Comparison of ENCODE assay signal across 8 cellular contexts in the genomic region with DNA sequence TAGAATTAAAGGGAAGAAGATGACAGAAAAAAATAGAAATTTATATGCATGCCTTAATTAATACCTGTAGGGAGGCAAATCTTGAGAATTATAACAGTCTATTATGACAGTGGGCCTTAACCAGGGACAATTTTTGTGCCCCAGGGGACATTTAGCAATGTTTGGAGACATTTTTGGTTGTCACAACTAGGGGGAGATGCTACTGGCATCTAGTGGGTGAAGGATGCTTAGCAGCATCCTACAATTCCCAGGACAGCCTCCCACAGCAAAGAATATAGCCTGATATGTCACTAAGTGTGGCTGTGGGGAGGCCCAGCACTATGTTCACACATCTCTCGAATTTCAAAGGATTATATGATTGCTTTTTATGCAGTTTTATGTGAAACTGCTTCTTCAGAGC. TPM values are rescaled to one million over a fixed set of nuclear protein-coding genes. Genes with fewer than 3 reads are reported as not detected.
A peak's percentile ranks its signal among the peaks of the same experiment; 100 is the strongest.
DNase-seq lines count a peak whose midpoint lies in the region; ATAC-seq and TF ChIP-seq lines count a peak whose summit lies in the region.

No MANE protein-coding gene starts in this region.

- H3K9me3 ChIP-seq in cardiac muscle cell (ENCODE audit: low read depth) = no peaks in the 10 kb centered on the region

- no peaks in the 10 kb centered on the region for H3K27me3 ChIP-seq in cardiac muscle cell

- H3K36me3 ChIP-seq in cardiac muscle cell = no peaks in the 10 kb centered on the region

- no peaks in the 10 kb centered on the region for H3K4me1 ChIP-seq in cardiac muscle cell (ENCODE audit: low read depth)

- ATAC-seq in left cardiac atrium (no peak), GM21381 (IDR thresholded peaks at IDR 0.05; ENCODE audit: unreplicated experiment) (no peak), HG03025 (IDR thresholded peaks at IDR 0.05; ENCODE audit: low FRiP score, unreplicated experiment) (no peak), GM21619 (IDR thresholded peaks at IDR 0.05; ENCODE audit: unreplicated experiment) (no peak)

- intact Hi-C loops in left cardiac atrium (cut with DNase I) = no loop called here

- no peak overlapping the region for H3K27ac ChIP-seq in cardiac muscle cell

- TF ChIP-seq CTCF in cardiac muscle cell (IDR thresholded peaks at IDR 0.05; ENCODE audit: low read depth, low read length) (peak; percentile 43), choroid plexus epithelial cell (conservative IDR thresholded peaks at IDR 0.05; ENCODE audit: low read depth, low read length) (peak; percentile 67)

- peak in 1 of 2 donors; percentile 19 for DNase-seq in cardiac muscle cell (ENCODE audit: low read depth in 1 of 2, low spot score in 1 of 2)
- no peak for DNase-seq in left cardiac atrium
- DNase-seq in NCI-H460 (ENCODE audit: extremely low read depth, low read depth) = peak; percentile 4
- peak; percentile 50 for DNase-seq in choroid plexus epithelial cell (ENCODE audit: low read depth)
- DNase-seq in pons (ENCODE audit: low spot score) = peak; percentile 32

- H3K4me3 ChIP-seq in cardiac muscle cell (no peak overlapping the region), choroid plexus epithelial cell (ENCODE audit: low read depth, low read length) (no peak overlapping the region)

RNA-seq across cellular contexts. Expression of a gene that starts 10.5 kb away (rescaled TPM):
- not detected in 2 replicates for total RNA-seq in cardiac muscle cell
- polyA plus RNA-seq in cardiac muscle cell = 0.11 and 0.40 TPM in 2 replicates
- total RNA-seq in left cardiac atrium = under 1 TPM in 1 of 2 donors, not detected in 1; 0.53 TPM
- not detected in 2 replicates for total RNA-seq in NCI-H460 (2014; rRNA removed; shearing (Covaris generic))
- not detected in 2 replicates for polyA plus RNA-seq in NCI-H460 (2014; cell fraction: nucleus; rRNA removed)

RNA-seq across cellular contexts. Expression of a gene that starts 45.8 kb away (rescaled TPM):
- total RNA-seq in cardiac muscle cell (not detected in 2 replicates), left cardiac atrium (10 to 100 TPM; 11.4 to 22.0 TPM)
- polyA plus RNA-seq in cardiac muscle cell = 0.24 and 0.34 TPM in 2 replicates
- 0.17 and 0.32 TPM in 2 replicates for total RNA-seq in NCI-H460 (2014; rRNA removed; shearing (Covaris generic))
- 1.2 and 2.2 TPM in 2 replicates for polyA plus RNA-seq in NCI-H460 (2014; cell fraction: nucleus; rRNA removed)
